In genomic region chr2:39243469-39244123, GRCh38 we compare ENCODE assay signal across 9 cellular contexts. TPM values are rescaled to one million over a fixed set of nuclear protein-coding genes. Genes with fewer than 3 reads are reported as not detected.
A peak's percentile ranks its signal among the peaks of the same experiment; 100 is the strongest.
DNase-seq lines count a peak whose midpoint lies in the region; ATAC-seq and TF ChIP-seq lines count a peak whose summit lies in the region.
"Had no signal": no experiment of that assay in that cellular context is flagged by ENCODE, and none has a peak within 500 bp of the region (broad histone marks: within the 10 kb centered on the region; RNA-seq: fewer than 3 reads in every experiment).

Gene CDKL4, minus strand, starts transcription at chr2:39243970.

- H3F3A ChIP-seq in Loucy (ENCODE audit: low read depth): no peaks in the 10 kb centered on the region

- H3K27me3 ChIP-seq in CD4-positive, alpha-beta T cell (ENCODE audit: control insufficient read depth, insufficient read depth, low read length): no peaks in the 10 kb centered on the region
- no peaks in the 10 kb centered on the region for H3K27me3 ChIP-seq in Loucy (ENCODE audit: insufficient read depth, low read length, poor library complexity, severe bottlenecking)

- no peak for TF ChIP-seq CTCF in CD4-positive, alpha-beta T cell (IDR thresholded peaks at IDR 0.05)
- TF ChIP-seq CTCF in Loucy (conservative IDR thresholded peaks at IDR 0.05; ENCODE audit: low read length): no peak

- H3K27me3 Mint-ChIP-seq in CD4-positive, alpha-beta T cell: no peaks in the 10 kb centered on the region
- no peaks in the 10 kb centered on the region for H3K27me3 Mint-ChIP-seq in activated naive CD8-positive, alpha-beta T cell treated with anti-CD3 and anti-CD28 coated beads, Interleukin-2, amount 50 U/mL, for 24 hours

- H3K9me3 ChIP-seq in CD4-positive, alpha-beta T cell (ENCODE audit: control insufficient read depth, low read length): no peaks in the 10 kb centered on the region
- H3K9me3 ChIP-seq in Loucy (ENCODE audit: insufficient read depth, low read depth, low read length): no peaks in the 10 kb centered on the region

- no peaks in the 10 kb centered on the region for H4K20me1 ChIP-seq in Loucy (ENCODE audit: insufficient read depth, low read length, poor library complexity, severe bottlenecking)

- peak; percentile 85 for ATAC-seq in CD4-positive, alpha-beta T cell (ENCODE audit: poor library complexity)
- peak; percentile 36 for ATAC-seq in activated naive CD8-positive, alpha-beta T cell treated with anti-CD3 and anti-CD28 coated beads, Interleukin-2, amount 50 U/mL, for 24 hours
- ATAC-seq in left lobe of liver: peak; percentile 40
- no peak for ATAC-seq in GM19035 (IDR thresholded peaks at IDR 0.05; ENCODE audit: unreplicated experiment)
- ATAC-seq in HG03457 (IDR thresholded peaks at IDR 0.05; ENCODE audit: unreplicated experiment): no peak
- ATAC-seq in GM21529 (IDR thresholded peaks at IDR 0.05; ENCODE audit: unreplicated experiment): no peak

- no peaks in the 10 kb centered on the region for H3K36me3 ChIP-seq in Loucy (ENCODE audit: insufficient read depth, low read length)

- POLR2A ChIA-PET in CD4-positive, alpha-beta T cell (lab: Charles Lee): interaction anchor here (0.6 to 1.0 kb wide), 2 partner anchors 27 to 123 kb away, joined by 3 read pairs; partner anchors contain the start of gene SOS1

- H3K4me1 Mint-ChIP-seq in CD4-positive, alpha-beta T cell (ENCODE audit: low read depth): peaks cover 18% of the 10 kb centered on the region
- H3K4me1 Mint-ChIP-seq in activated naive CD8-positive, alpha-beta T cell treated with anti-CD3 and anti-CD28 coated beads, Interleukin-2, amount 50 U/mL, for 24 hours: peaks cover 11% of the 10 kb centered on the region

- peak in 7 of 10 experiments; percentile 9 to 59 (median 34) for DNase-seq in CD4-positive, alpha-beta T cell
- no peak for DNase-seq in activated naive CD8-positive, alpha-beta T cell treated with anti-CD3 and anti-CD28 coated beads, Interleukin-2, amount 50 U/mL, for 24 hours
- no peak for DNase-seq in left lobe of liver (ENCODE audit: low spot score)
- no peak for DNase-seq in NCI-H446 treated with DMSO at 0.1 percent for 48 hours (lab: John Stamatoyannopoulos, UW)

- no peaks in the 10 kb centered on the region for H3K9me2 ChIP-seq in Loucy (replicated peaks; ENCODE audit: low read depth, low read length)

- H3K4me3 ChIP-seq in Loucy (ENCODE audit: low read length, poor library complexity, severe bottlenecking): peak within 1 kb of the TSS; percentile 67

- no peak within 1 kb of the TSS for H3K27ac ChIP-seq in CD4-positive, alpha-beta T cell (ENCODE audit: low read depth, low read length)

- CTCF ChIA-PET in CD4-positive, alpha-beta T cell (lab: Charles Lee): no interaction called here

- H3K4me1 ChIP-seq in Loucy (ENCODE audit: insufficient read depth, low read length, poor library complexity, severe bottlenecking): peaks cover 27% of the 10 kb centered on the region

- peak within 1 kb of the TSS; percentile 81 for H3K4me3 Mint-ChIP-seq in CD4-positive, alpha-beta T cell
- peak within 1 kb of the TSS; percentile 79 for H3K4me3 Mint-ChIP-seq in activated naive CD8-positive, alpha-beta T cell treated with anti-CD3 and anti-CD28 coated beads, Interleukin-2, amount 50 U/mL, for 24 hours

- no peaks in the 10 kb centered on the region for H3K79me2 ChIP-seq in Loucy (ENCODE audit: insufficient read depth, low read length)

- H3K9me3 Mint-ChIP-seq in CD4-positive, alpha-beta T cell: no peaks in the 10 kb centered on the region
- no peaks in the 10 kb centered on the region for H3K9me3 Mint-ChIP-seq in activated naive CD8-positive, alpha-beta T cell treated with anti-CD3 and anti-CD28 coated beads, Interleukin-2, amount 50 U/mL, for 24 hours

- intact Hi-C loops in CD4-positive, alpha-beta T cell (cut with DNase I, micrococcal nuclease): no loop called here

- H3K9ac ChIP-seq in Loucy (ENCODE audit: low read depth, low read length, poor library complexity, severe bottlenecking): peak within 1 kb of the TSS; percentile 27

- peak within 1 kb of the TSS; percentile 64; the same call in 1 of the 2 replicates for H2AFZ ChIP-seq in Loucy (ENCODE audit: low read length)

- peak within 1 kb of the TSS; percentile 73 for H3K4me2 ChIP-seq in Loucy (ENCODE audit: low read depth, low read length, poor library complexity, severe bottlenecking)

- H3K36me3 Mint-ChIP-seq in CD4-positive, alpha-beta T cell (ENCODE audit: low read depth): no peaks in the 10 kb centered on the region
- H3K36me3 Mint-ChIP-seq in activated naive CD8-positive, alpha-beta T cell treated with anti-CD3 and anti-CD28 coated beads, Interleukin-2, amount 50 U/mL, for 24 hours (ENCODE audit: low read depth): peaks cover under 1% of the 10 kb centered on the region

- H3K27ac Mint-ChIP-seq in CD4-positive, alpha-beta T cell: peak within 1 kb of the TSS; percentile 49
- peak within 1 kb of the TSS; percentile 54 for H3K27ac Mint-ChIP-seq in activated naive CD8-positive, alpha-beta T cell treated with anti-CD3 and anti-CD28 coated beads, Interleukin-2, amount 50 U/mL, for 24 hours

RNA-seq across cellular contexts. Expression of gene CDKL4, which starts in this region (rescaled TPM):
- under 1 TPM in 1 of 2 experiments, not detected in 1; 0.75 TPM for total RNA-seq in CD4-positive, alpha-beta T cell
- not detected for total RNA-seq in left lobe of liver
- total RNA-seq: mononuclear cell had no signal

Comparison
In these comparisons a context has a peak if more than half of its experiments do, and no peak if none do; other contexts are left out.
1. Peak in DNase-seq and ATAC-seq in CD4-positive, alpha-beta T cell; RNA of the gene not detected or under 1 TPM.
2. Peak in ATAC-seq in left lobe of liver; RNA of the gene not detected or under 1 TPM.